8 cellular contexts compared by ENCODE assay signal in the genomic region with DNA sequence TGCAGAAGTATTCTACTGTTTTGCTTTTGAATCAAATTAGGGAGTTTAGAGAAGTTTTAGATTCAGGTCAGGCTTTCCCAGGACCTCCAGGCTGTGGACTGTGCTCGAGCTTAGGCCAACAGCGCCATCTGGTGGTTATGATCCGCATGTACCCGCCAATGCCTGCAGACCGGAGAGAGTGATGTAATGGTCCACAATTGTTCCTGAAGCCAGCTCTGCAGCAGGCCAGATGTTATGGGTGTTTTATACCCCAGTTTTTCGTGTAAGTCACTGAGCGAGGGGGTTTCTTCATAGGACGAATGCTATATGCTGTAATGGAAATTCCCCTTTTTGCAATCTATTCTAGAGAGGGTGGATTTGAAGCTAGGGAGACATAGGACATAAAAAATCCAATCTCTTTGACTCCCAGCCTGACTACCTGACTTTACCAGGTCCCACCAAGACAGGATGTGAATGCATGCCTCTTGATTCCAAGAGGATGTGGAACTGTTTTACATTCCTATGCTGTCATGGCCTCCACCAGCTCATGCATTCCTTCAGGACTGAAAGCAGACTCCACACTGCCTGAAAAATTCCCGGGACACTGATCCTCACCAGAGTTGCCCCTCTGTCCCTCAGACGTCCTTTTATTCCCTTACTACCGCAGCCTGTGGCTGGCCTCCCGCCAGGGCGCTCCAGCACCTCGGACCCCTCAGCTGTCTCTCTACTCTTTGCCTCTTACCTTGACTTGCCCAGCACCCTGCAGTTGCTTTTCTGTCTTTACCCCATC. TPM values are rescaled to one million over a fixed set of nuclear protein-coding genes. Genes with fewer than 3 reads are reported as not detected.
DNase-seq lines count a peak whose midpoint lies in the region; ATAC-seq lines count a peak whose summit lies in the region.

No MANE protein-coding gene starts in this region.

- peak overlapping the region; percentile 56 for H3K4me3 ChIP-seq in NT2/D1 (ENCODE audit: insufficient read length, low read depth)
- H3K4me3 ChIP-seq in mucosa of rectum (ENCODE audit: low read length in 2 of 2) = peak overlapping the region; percentile 25 to 65

- H3K9me3 ChIP-seq in NT2/D1 (ENCODE audit: insufficient read depth, low read length) (no peaks in the 10 kb centered on the region; the same call in 1 of the 2 replicates), mucosa of rectum (ENCODE audit: control insufficient read depth in 2 of 2, low read length in 2 of 2) (no peaks in the 10 kb centered on the region)

- DNase-seq in COR-L47 (lab: John Stamatoyannopoulos, UW) (peak; percentile 79), NT2/D1 (ENCODE audit: low read depth, low spot score) (peak; percentile 74), activated T-cell treated with anti-CD3 and anti-CD28 coated beads for 24 hours (ENCODE audit: low read depth) (peak; percentile 83)
- peak; percentile 89 for DNase-seq in stimulated activated CD8-positive, alpha-beta memory T cell treated with anti-CD3 and anti-CD28 coated beads, Interleukin-4, amount 100 ng/mL, for 48 hours

- peaks cover 16% of the 10 kb centered on the region for H3K27me3 ChIP-seq in NT2/D1 (ENCODE audit: insufficient read depth, insufficient read length)
- peaks cover 14 to 26% of the 10 kb centered on the region in 2 donors for H3K27me3 ChIP-seq in mucosa of rectum (ENCODE audit: control insufficient read depth in 2 of 2, insufficient read depth in 2 of 2, low read length in 2 of 2)

- H3K4me1 ChIP-seq in NT2/D1 (ENCODE audit: insufficient read depth, insufficient read length) = peaks cover 2% of the 10 kb centered on the region
- H3K4me1 ChIP-seq in mucosa of rectum (ENCODE audit: control insufficient read depth in 2 of 2, insufficient read depth in 2 of 2, low read length in 2 of 2) = peaks cover 0 to 7% of the 10 kb centered on the region in 2 donors

- H3K36me3 ChIP-seq in NT2/D1 (ENCODE audit: insufficient read depth, insufficient read length, low read length) = no peaks in the 10 kb centered on the region
- no peaks in the 10 kb centered on the region for H3K36me3 ChIP-seq in mucosa of rectum (ENCODE audit: control insufficient read depth in 2 of 2, insufficient read depth in 2 of 2, low read length in 2 of 2)

- H3K9ac ChIP-seq in NT2/D1 (ENCODE audit: insufficient read length, low read depth) (peak overlapping the region; percentile 72), mucosa of rectum (ENCODE audit: low read depth in 1 of 2, low read length in 2 of 2) (no peak overlapping the region)

- ATAC-seq in GM19452 (IDR thresholded peaks at IDR 0.05; ENCODE audit: unreplicated experiment) (peak; percentile 87), HG03575 (IDR thresholded peaks at IDR 0.05; ENCODE audit: extremely low read depth, insufficient number of reproducible peaks, low FRiP score, unreplicated experiment) (peak; percentile 42), esophagus mucosa (peak; percentile 96)

- no peak overlapping the region for H3K27ac ChIP-seq in mucosa of rectum (ENCODE audit: low read depth in 2 of 2, low read length in 2 of 2)

RNA-seq across cellular contexts. Expression of a gene that starts 41.2 kb away (rescaled TPM):
- 0.48 TPM for total RNA-seq in esophagus mucosa

Comparison
In these comparisons a context has a peak if more than half of its experiments do, and no peak if none do; other contexts are left out.
1. ATAC-seq: peak in every context shown above with its lines; median percentile 96 in esophagus mucosa; 87 in GM19452; 42 in HG03575.